In the genomic region with DNA sequence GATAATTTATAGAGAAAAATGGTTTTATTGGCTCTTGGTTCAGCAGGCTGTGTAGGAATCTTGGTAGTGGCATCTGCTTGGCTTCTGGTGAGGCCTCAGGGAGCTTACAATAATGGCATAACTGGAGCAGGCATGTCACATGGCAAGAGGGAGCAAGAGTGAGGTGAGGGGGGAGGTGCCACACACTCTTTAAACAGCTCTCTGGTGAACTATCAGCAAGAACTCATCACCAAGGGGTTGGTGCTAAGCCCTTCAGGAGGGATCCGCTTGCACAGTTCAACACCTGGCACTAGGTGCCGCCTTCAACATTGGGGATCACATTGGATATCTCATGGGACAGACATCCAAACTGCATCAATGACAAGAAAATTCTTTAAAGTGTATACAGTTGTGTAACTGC, we compare ENCODE assay signal across 15 cellular contexts. TPM values are rescaled to one million over a fixed set of nuclear protein-coding genes. Genes with fewer than 3 reads are reported as not detected.
DNase-seq lines count a peak whose midpoint lies in the region; ATAC-seq and TF ChIP-seq lines count a peak whose summit lies in the region.
"Had no signal": no experiment of that assay in that cellular context is flagged by ENCODE, and none has a peak within 500 bp of the region (broad histone marks: within the 10 kb centered on the region; RNA-seq: fewer than 3 reads in every experiment).

No MANE protein-coding gene starts in this region.

- H3K79me1 ChIP-seq in mesendoderm (ENCODE audit: low read length), result no peaks in the 10 kb centered on the region

- peaks cover 4% of the 10 kb centered on the region for H3K36me3 ChIP-seq in CD8-positive, alpha-beta T cell (ENCODE audit: insufficient read depth, low read length)
- H3K36me3 ChIP-seq in HUES6 (ENCODE audit: control insufficient read depth, insufficient read depth, low read length) (peaks cover 13% of the 10 kb centered on the region; the same call in 1 of the 2 replicates), mesendoderm (ENCODE audit: control insufficient read depth, insufficient read depth, low read length) (no peaks in the 10 kb centered on the region)
- H3K36me3 ChIP-seq: breast epithelium had no signal

- no peaks in the 10 kb centered on the region for H3K27me3 Mint-ChIP-seq in CD8-positive, alpha-beta T cell (ENCODE audit: low read depth)
- no peaks in the 10 kb centered on the region for H3K27me3 Mint-ChIP-seq in activated CD8-positive, alpha-beta T cell treated with anti-CD3 and anti-CD28 coated beads, Interleukin-2, amount 10 ng/mL, durations not matched to agents 7 days and 5 days (ENCODE audit: low read depth)

- no peak overlapping the region for H2BK5ac ChIP-seq in mesendoderm (ENCODE audit: low read length)

- H3K4me1 Mint-ChIP-seq in CD8-positive, alpha-beta T cell (ENCODE audit: low read depth), result peaks cover 84% of the 10 kb centered on the region
- H3K4me1 Mint-ChIP-seq in activated CD8-positive, alpha-beta T cell treated with anti-CD3 and anti-CD28 coated beads, Interleukin-2, amount 10 ng/mL, durations not matched to agents 7 days and 5 days (ENCODE audit: low read depth), result peaks cover 73% of the 10 kb centered on the region

- peaks cover 85% of the 10 kb centered on the region for H3K4me1 ChIP-seq in CD8-positive, alpha-beta T cell (ENCODE audit: insufficient read depth, low read length)
- H3K4me1 ChIP-seq in HUES6 (ENCODE audit: control insufficient read depth, insufficient read depth, low read length) (peaks cover 28% of the 10 kb centered on the region), mesendoderm (ENCODE audit: control insufficient read depth, low read depth, low read length) (no peaks in the 10 kb centered on the region)
- H3K4me1 ChIP-seq: breast epithelium had no signal

- peaks cover 44% of the 10 kb centered on the region for H3K36me3 Mint-ChIP-seq in CD8-positive, alpha-beta T cell
- peaks cover 68% of the 10 kb centered on the region for H3K36me3 Mint-ChIP-seq in activated CD8-positive, alpha-beta T cell treated with anti-CD3 and anti-CD28 coated beads, Interleukin-2, amount 10 ng/mL, durations not matched to agents 7 days and 5 days (ENCODE audit: low read depth)

- no peak overlapping the region for H2AK5ac ChIP-seq in mesendoderm (ENCODE audit: low read length)

- no peak overlapping the region for H3K27ac Mint-ChIP-seq in CD8-positive, alpha-beta T cell
- H3K27ac Mint-ChIP-seq in activated CD8-positive, alpha-beta T cell treated with anti-CD3 and anti-CD28 coated beads, Interleukin-2, amount 10 ng/mL, durations not matched to agents 7 days and 5 days, result no peak overlapping the region

- H2BK15ac ChIP-seq in mesendoderm (replicated peaks; ENCODE audit: low read depth), result no peak overlapping the region

- H4K8ac ChIP-seq in mesendoderm (ENCODE audit: low read depth, low read length), result no peak overlapping the region

- no peak overlapping the region for H3K4me2 ChIP-seq in mesendoderm (ENCODE audit: low read length)
- H3K4me2 ChIP-seq: smooth muscle cell had no signal

- no peak overlapping the region for H3K23ac ChIP-seq in mesendoderm (ENCODE audit: low read length)

- H3K9me3 ChIP-seq in CD8-positive, alpha-beta T cell (ENCODE audit: low read length), result no peaks in the 10 kb centered on the region
- H3K9me3 ChIP-seq in HUES6 (ENCODE audit: control insufficient read depth, insufficient read depth, low read depth, low read length), result no peaks in the 10 kb centered on the region; the same call in 1 of the 2 replicates
- H3K9me3 ChIP-seq: breast epithelium, left lung, tibial nerve had no signal

- H3K27me3 ChIP-seq in CD8-positive, alpha-beta T cell (ENCODE audit: insufficient read depth, low read length), result no peaks in the 10 kb centered on the region
- H3K27me3 ChIP-seq in HUES6 (ENCODE audit: control insufficient read depth, insufficient read depth, low read length), result no peaks in the 10 kb centered on the region
- no peaks in the 10 kb centered on the region for H3K27me3 ChIP-seq in mesendoderm (ENCODE audit: insufficient read depth, low read length, poor library complexity)
- H3K27me3 ChIP-seq: breast epithelium, left lung, tibial nerve had no signal

- peaks cover 97% of the 10 kb centered on the region for H3K79me2 ChIP-seq in mesendoderm (ENCODE audit: control insufficient read depth, insufficient read depth, low read length)

- H3K4me3 ChIP-seq in CD8-positive, alpha-beta T cell (ENCODE audit: low read depth, low read length), result no peak overlapping the region
- H3K4me3 ChIP-seq in HUES6 (ENCODE audit: low read depth, low read length) (peak overlapping the region; percentile 21; the same call in 1 of the 2 replicates), mesendoderm (ENCODE audit: low read length) (no peak overlapping the region)
- H3K4me3 ChIP-seq: GM23248, left lung, smooth muscle cell, tibial nerve had no signal

- H3K9ac ChIP-seq in HUES6 (ENCODE audit: low read length) (no peak overlapping the region), mesendoderm (ENCODE audit: low read length) (no peak overlapping the region)
- H3K9ac ChIP-seq: GM23248 had no signal

- CTCF ChIA-PET in CD8-positive, alpha-beta T cell (lab: Charles Lee), result no interaction called here
- CTCF ChIA-PET in activated CD8-positive, alpha-beta T cell treated with anti-CD3 and anti-CD28 coated beads, Interleukin-2, amount 10 ng/mL, durations not matched to agents 7 days and 5 days (lab: Charles Lee), result no interaction called here

- H4K5ac ChIP-seq in mesendoderm (ENCODE audit: low read length), result no peak overlapping the region

- intact Hi-C loops in CD8-positive, alpha-beta T cell (cut with DNase I, micrococcal nuclease), result no loop called here

- H3K9me3 Mint-ChIP-seq in CD8-positive, alpha-beta T cell, result no peaks in the 10 kb centered on the region
- no peaks in the 10 kb centered on the region for H3K9me3 Mint-ChIP-seq in activated CD8-positive, alpha-beta T cell treated with anti-CD3 and anti-CD28 coated beads, Interleukin-2, amount 10 ng/mL, durations not matched to agents 7 days and 5 days (ENCODE audit: insufficient read depth)
- H3K9me3 Mint-ChIP-seq: activated T-cell treated with anti-CD3 and anti-CD28 coated beads, Interleukin-2, amount 50 U/mL, for 4 hours had no signal

- TF ChIP-seq CTCF in CD8-positive, alpha-beta T cell (IDR thresholded peaks at IDR 0.05), result no peak

- no peak for DNase-seq in CD8-positive, alpha-beta T cell
- DNase-seq in activated CD8-positive, alpha-beta T cell treated with anti-CD3 and anti-CD28 coated beads, Interleukin-2, amount 10 ng/mL, durations not matched to agents 7 days and 5 days, result no peak
- DNase-seq in mesendoderm (peak; percentile 61), kidney glomerular epithelial cell (lab: John Stamatoyannopoulos, UW) (no peak), NCI-H774 (lab: John Stamatoyannopoulos, UW) (no peak)
- DNase-seq: activated T-cell treated with anti-CD3 and anti-CD28 coated beads, Interleukin-2, amount 50 U/mL, for 4 hours; GM23248; left lung; NCI-H1048; nucleus accumbens had no signal

- WGBS in mesendoderm (ENCODE audit: extremely low coverage, insufficient coverage, low lambda C conversion rate), result no CpG with 5 or more reads among the region's 2 CpGs

- H3K18ac ChIP-seq in mesendoderm (ENCODE audit: low read length), result no peak overlapping the region

- POLR2A ChIA-PET in CD8-positive, alpha-beta T cell (lab: Charles Lee), result no interaction called here
- POLR2A ChIA-PET in activated CD8-positive, alpha-beta T cell treated with anti-CD3 and anti-CD28 coated beads, Interleukin-2, amount 10 ng/mL, durations not matched to agents 7 days and 5 days (lab: Charles Lee), result no interaction called here

- H2BK120ac ChIP-seq in mesendoderm (ENCODE audit: low read depth, low read length), result no peak overlapping the region

- no peak overlapping the region for H3K4ac ChIP-seq in mesendoderm (ENCODE audit: low read depth, low read length)

- no peak overlapping the region for H3K56ac ChIP-seq in mesendoderm (ENCODE audit: low read length)

- ATAC-seq in CD8-positive, alpha-beta T cell, result no peak
- peak; percentile 21 for ATAC-seq in activated CD8-positive, alpha-beta T cell treated with anti-CD3 and anti-CD28 coated beads, Interleukin-2, amount 10 ng/mL, durations not matched to agents 7 days and 5 days
- ATAC-seq in GM18909 (IDR thresholded peaks at IDR 0.05; ENCODE audit: poor library complexity, unreplicated experiment), result no peak
- ATAC-seq: activated T-cell treated with anti-CD3 and anti-CD28 coated beads, Interleukin-2, amount 50 U/mL, for 4 hours; left lung had no signal

- H3K4me3 Mint-ChIP-seq in CD8-positive, alpha-beta T cell, result peak overlapping the region; percentile 62
- H3K4me3 Mint-ChIP-seq in activated CD8-positive, alpha-beta T cell treated with anti-CD3 and anti-CD28 coated beads, Interleukin-2, amount 10 ng/mL, durations not matched to agents 7 days and 5 days, result no peak overlapping the region
- H3K4me3 Mint-ChIP-seq: activated T-cell treated with anti-CD3 and anti-CD28 coated beads, Interleukin-2, amount 50 U/mL, for 4 hours had no signal

- H3K27ac ChIP-seq in CD8-positive, alpha-beta T cell (ENCODE audit: low read depth, low read length), result no peak overlapping the region
- H3K27ac ChIP-seq in HUES6 (ENCODE audit: low read depth, low read length) (no peak overlapping the region), mesendoderm (ENCODE audit: low read depth, low read length) (no peak overlapping the region)
- H3K27ac ChIP-seq: breast epithelium, GM23248, left lung, tibial nerve had no signal

RNA-seq across cellular contexts. Expression of a gene that starts 10.5 kb away (rescaled TPM):
- total RNA-seq in CD8-positive, alpha-beta T cell, result 100 to 1,000 TPM; 164 to 165 TPM
- 10 to 100 TPM; 76.4 to 84.6 TPM for total RNA-seq in activated CD8-positive, alpha-beta T cell treated with anti-CD3 and anti-CD28 coated beads, Interleukin-2, amount 10 ng/mL, durations not matched to agents 7 days and 5 days
- polyA plus RNA-seq in mesendoderm (2013, experiment 1 of 2), result 69.5 TPM
- polyA plus RNA-seq in mesendoderm (2013, experiment 2 of 2), result 69.2 TPM
